In genomic region chr3:28316226-28316625, GRCh38 we compare ENCODE assay signal across 34 cellular contexts. TPM values are rescaled to one million over a fixed set of nuclear protein-coding genes. Genes with fewer than 3 reads are reported as not detected.
"Had no signal": no experiment of that assay in that cellular context is flagged by ENCODE, and none has a peak within 500 bp of the region (broad histone marks: within the 10 kb centered on the region; RNA-seq: fewer than 3 reads in every experiment).

No MANE protein-coding gene starts in this region.

- H3K4me3 ChIP-seq: adrenal gland, ascending aorta, coronary artery, dorsolateral prefrontal cortex, gastroesophageal sphincter, heart right ventricle had no signal

- DNase-seq: activated CD4-positive, alpha-beta memory T cell treated with anti-CD3 and anti-CD28 coated beads for 36 hours; activated CD4-positive, alpha-beta T cell treated with anti-CD3 and anti-CD28 coated beads for 36 hours; activated CD4-positive, alpha-beta T cell treated with anti-CD3 and anti-CD28 coated beads, Interleukin-2, amount 10 ng/mL, durations not matched to agents 24 days and 14 days; activated CD4-positive, CD25-positive, alpha-beta regulatory T cell; activated CD4-positive, CD25-positive, alpha-beta regulatory T cell treated with anti-CD3 and anti-CD28 coated beads, Interleukin-2, amount 50 U/mL, for 72 hours; activated CD8-positive, alpha-beta memory T cell treated with anti-CD3 and anti-CD28 coated beads, Interleukin-2, amount 10 ng/mL, durations not matched to agents 7 days and 5 days; activated CD8-positive, alpha-beta memory T cell treated with anti-CD3 and anti-CD28 coated beads, Interleukin-2, amount 50 U/mL, for 4 hours; activated CD8-positive, alpha-beta T cell treated with anti-CD3 and anti-CD28 coated beads, Interleukin-2, amount 10 ng/mL, durations not matched to agents 7 days and 5 days; activated effector memory CD4-positive, alpha-beta T cell treated with anti-CD3 and anti-CD28 coated beads, Interleukin-2, amount 50 U/mL, for 16 hours; activated naive CD4-positive, alpha-beta T cell treated with anti-CD3 and anti-CD28 coated beads for 36 hours; activated naive CD8-positive, alpha-beta T cell treated with anti-CD3 and anti-CD28 coated beads for 36 hours; activated naive CD8-positive, alpha-beta T cell treated with anti-CD3 and anti-CD28 coated beads, Interleukin-2, amount 50 U/mL, for 24 hours; activated T-cell treated with anti-CD3 and anti-CD28 coated beads, Interleukin-2, amount 50 U/mL, for 1 hour; activated T-cell treated with anti-CD3 and anti-CD28 coated beads, Interleukin-2, amount 50 U/mL, for 48 hours; adrenal gland; brain microvascular endothelial cell; caudate nucleus; cerebellar nuclear complex; dorsolateral prefrontal cortex; effector memory CD4-positive, alpha-beta T cell; endodermal cell; foreskin melanocyte; heart right ventricle; T-helper 2 cell had no signal

- H3K9me3 Mint-ChIP-seq: activated CD4-positive, alpha-beta memory T cell treated with anti-CD3 and anti-CD28 coated beads for 36 hours; activated CD4-positive, alpha-beta T cell treated with anti-CD3 and anti-CD28 coated beads, Interleukin-2, amount 10 ng/mL, durations not matched to agents 24 days and 14 days; activated naive CD4-positive, alpha-beta T cell treated with anti-CD3 and anti-CD28 coated beads for 36 hours; activated naive CD4-positive, alpha-beta T cell treated with anti-CD3 and anti-CD28 coated beads, Interleukin-2, amount 50 U/mL, for 24 hours; activated naive CD8-positive, alpha-beta T cell treated with anti-CD3 and anti-CD28 coated beads for 36 hours; activated naive CD8-positive, alpha-beta T cell treated with anti-CD3 and anti-CD28 coated beads, Interleukin-2, amount 50 U/mL, for 24 hours; activated T-helper 1 cell treated with anti-CD3 and anti-CD28 coated beads, Interleukin-12 subunit alpha, Interleukin-12 subunit beta, Interleukin-2, Interleukin-4 antibody, amounts not matched to agents 30 ng/mL and 10 ng/mL and 1 ng/mL, durations not matched to agents 14 hours and 24 hours and 36 hours; activated T-helper 2 cell treated with anti-CD3 and anti-CD28 coated beads, Interferon-gamma antibody, Interleukin-2, Interleukin-4, amounts not matched to agents 10 μg/mL and 5 μg/mL and 100 μg/mL, durations not matched to agents 14 hours and 24 hours and 36 hours; dendritic cell treated with granulocyte-macrophage colony-stimulating factor and Interleukin-4, amounts not matched to agents 40 ng/mL and 50 ng/mL, for 4 days; endodermal cell had no signal

- H3K36me3 Mint-ChIP-seq: activated naive CD4-positive, alpha-beta T cell treated with anti-CD3 and anti-CD28 coated beads, Interleukin-2, amount 50 U/mL, for 24 hours had no signal

- H3K27me3 ChIP-seq: adrenal gland, ascending aorta, brain microvascular endothelial cell, dorsolateral prefrontal cortex, gastroesophageal sphincter, heart right ventricle had no signal

- FAIRE-seq: bronchial epithelial cell had no signal

- H3K27ac Mint-ChIP-seq: activated CD4-positive, alpha-beta memory T cell treated with anti-CD3 and anti-CD28 coated beads for 36 hours; activated CD4-positive, alpha-beta T cell treated with anti-CD3 and anti-CD28 coated beads for 36 hours; activated CD4-positive, alpha-beta T cell treated with anti-CD3 and anti-CD28 coated beads, Interleukin-2, amount 10 ng/mL, durations not matched to agents 24 days and 14 days; activated CD8-positive, alpha-beta memory T cell treated with anti-CD3 and anti-CD28 coated beads, Interleukin-2, amount 10 ng/mL, durations not matched to agents 7 days and 5 days; activated CD8-positive, alpha-beta T cell treated with anti-CD3 and anti-CD28 coated beads, Interleukin-2, amount 10 ng/mL, durations not matched to agents 7 days and 5 days; activated naive CD4-positive, alpha-beta T cell treated with anti-CD3 and anti-CD28 coated beads for 36 hours; activated naive CD4-positive, alpha-beta T cell treated with anti-CD3 and anti-CD28 coated beads, Interleukin-2, amount 50 U/mL, for 24 hours; activated naive CD8-positive, alpha-beta T cell treated with anti-CD3 and anti-CD28 coated beads for 36 hours; activated naive CD8-positive, alpha-beta T cell treated with anti-CD3 and anti-CD28 coated beads, Interleukin-2, amount 50 U/mL, for 24 hours; activated T-helper 1 cell treated with anti-CD3 and anti-CD28 coated beads, Interleukin-12 subunit alpha, Interleukin-12 subunit beta, Interleukin-2, Interleukin-4 antibody, amounts not matched to agents 30 ng/mL and 10 ng/mL and 1 ng/mL, durations not matched to agents 14 hours and 24 hours and 36 hours; activated T-helper 2 cell treated with anti-CD3 and anti-CD28 coated beads, Interferon-gamma antibody, Interleukin-2, Interleukin-4, amounts not matched to agents 10 μg/mL and 5 μg/mL and 100 μg/mL, durations not matched to agents 14 hours and 24 hours and 36 hours; dendritic cell treated with granulocyte-macrophage colony-stimulating factor and Interleukin-4, amounts not matched to agents 40 ng/mL and 50 ng/mL, for 4 days; endodermal cell had no signal

- H3K27ac ChIP-seq: adrenal gland, ascending aorta, brain microvascular endothelial cell, coronary artery, dorsolateral prefrontal cortex, gastroesophageal sphincter, heart right ventricle had no signal

- H3K27me3 Mint-ChIP-seq: activated CD4-positive, alpha-beta memory T cell treated with anti-CD3 and anti-CD28 coated beads for 36 hours; activated CD4-positive, alpha-beta T cell treated with anti-CD3 and anti-CD28 coated beads for 36 hours; activated CD4-positive, alpha-beta T cell treated with anti-CD3 and anti-CD28 coated beads, Interleukin-2, amount 10 ng/mL, durations not matched to agents 24 days and 14 days; activated CD8-positive, alpha-beta memory T cell treated with anti-CD3 and anti-CD28 coated beads, Interleukin-2, amount 10 ng/mL, durations not matched to agents 7 days and 5 days; activated naive CD4-positive, alpha-beta T cell treated with anti-CD3 and anti-CD28 coated beads, Interleukin-2, amount 50 U/mL, for 24 hours; activated naive CD8-positive, alpha-beta T cell treated with anti-CD3 and anti-CD28 coated beads for 36 hours; activated naive CD8-positive, alpha-beta T cell treated with anti-CD3 and anti-CD28 coated beads, Interleukin-2, amount 50 U/mL, for 24 hours; dendritic cell treated with granulocyte-macrophage colony-stimulating factor and Interleukin-4, amounts not matched to agents 40 ng/mL and 50 ng/mL, for 4 days had no signal

- H3K4me3 Mint-ChIP-seq: activated CD4-positive, alpha-beta memory T cell treated with anti-CD3 and anti-CD28 coated beads for 36 hours; activated CD4-positive, alpha-beta T cell treated with anti-CD3 and anti-CD28 coated beads for 36 hours; activated CD4-positive, alpha-beta T cell treated with anti-CD3 and anti-CD28 coated beads, Interleukin-2, amount 10 ng/mL, durations not matched to agents 24 days and 14 days; activated CD8-positive, alpha-beta memory T cell treated with anti-CD3 and anti-CD28 coated beads, Interleukin-2, amount 10 ng/mL, durations not matched to agents 7 days and 5 days; activated CD8-positive, alpha-beta T cell treated with anti-CD3 and anti-CD28 coated beads, Interleukin-2, amount 10 ng/mL, durations not matched to agents 7 days and 5 days; activated naive CD4-positive, alpha-beta T cell treated with anti-CD3 and anti-CD28 coated beads for 36 hours; activated naive CD4-positive, alpha-beta T cell treated with anti-CD3 and anti-CD28 coated beads, Interleukin-2, amount 50 U/mL, for 24 hours; activated naive CD8-positive, alpha-beta T cell treated with anti-CD3 and anti-CD28 coated beads for 36 hours; activated naive CD8-positive, alpha-beta T cell treated with anti-CD3 and anti-CD28 coated beads, Interleukin-2, amount 50 U/mL, for 24 hours; activated T-helper 1 cell treated with anti-CD3 and anti-CD28 coated beads, Interleukin-12 subunit alpha, Interleukin-12 subunit beta, Interleukin-2, Interleukin-4 antibody, amounts not matched to agents 30 ng/mL and 10 ng/mL and 1 ng/mL, durations not matched to agents 14 hours and 24 hours and 36 hours; dendritic cell treated with granulocyte-macrophage colony-stimulating factor and Interleukin-4, amounts not matched to agents 40 ng/mL and 50 ng/mL, for 4 days; endodermal cell had no signal

- H3K9me3 ChIP-seq: adrenal gland, ascending aorta, gastroesophageal sphincter, heart right ventricle had no signal

- H3K36me3 ChIP-seq: adrenal gland, brain microvascular endothelial cell had no signal

- H3K4me1 ChIP-seq: adrenal gland, ascending aorta, gastroesophageal sphincter, heart right ventricle had no signal

- ATAC-seq: activated CD4-positive, alpha-beta T cell treated with anti-CD3 and anti-CD28 coated beads for 36 hours; activated CD8-positive, alpha-beta memory T cell treated with anti-CD3 and anti-CD28 coated beads, Interleukin-2, amount 10 ng/mL, durations not matched to agents 7 days and 5 days; activated CD8-positive, alpha-beta T cell treated with anti-CD3 and anti-CD28 coated beads, Interleukin-2, amount 10 ng/mL, durations not matched to agents 7 days and 5 days; activated naive CD8-positive, alpha-beta T cell treated with anti-CD3 and anti-CD28 coated beads, Interleukin-2, amount 50 U/mL, for 24 hours; esophagus mucosa; gastroesophageal sphincter; heart right ventricle had no signal

RNA-seq across cellular contexts. Expression of gene ZCWPW2, which starts 32.3 kb away (rescaled TPM):
- total RNA-seq: activated CD4-positive, alpha-beta T cell treated with anti-CD3 and anti-CD28 coated beads, Interleukin-2, amount 10 ng/mL, durations not matched to agents 24 days and 14 days; activated T-helper 1 cell treated with anti-CD3 and anti-CD28 coated beads, Interleukin-12 subunit alpha, Interleukin-12 subunit beta, Interleukin-2, Interleukin-4 antibody, amounts not matched to agents 30 ng/mL and 10 ng/mL and 1 ng/mL, durations not matched to agents 14 hours and 24 hours and 36 hours; ascending aorta; bronchial epithelial cell; epithelial cell of proximal tubule had no signal
